In genomic region chr12:108722463-108722862, GRCh38 we compare ENCODE assay signal across 13 cellular contexts. TPM values are rescaled to one million over a fixed set of nuclear protein-coding genes. Genes with fewer than 3 reads are reported as not detected.
DNase-seq lines count a peak whose midpoint lies in the region; ATAC-seq and TF ChIP-seq lines count a peak whose summit lies in the region.
"Had no signal": no experiment of that assay in that cellular context is flagged by ENCODE, and none has a peak within 500 bp of the region (broad histone marks: within the 10 kb centered on the region; RNA-seq: fewer than 3 reads in every experiment).

No MANE protein-coding gene starts in this region.

- no peaks in the 10 kb centered on the region for H3K27me3 Mint-ChIP-seq in activated CD4-positive, alpha-beta T cell treated with anti-CD3 and anti-CD28 coated beads, Interleukin-2, amount 10 ng/mL, durations not matched to agents 24 days and 14 days
- H3K27me3 Mint-ChIP-seq in glutamatergic neuron (ENCODE audit: unreplicated experiment): peaks cover 1% of the 10 kb centered on the region
- H3K27me3 Mint-ChIP-seq: CD4-positive, alpha-beta memory T cell had no signal

- no peaks in the 10 kb centered on the region for H3K36me3 Mint-ChIP-seq in activated CD4-positive, alpha-beta T cell treated with anti-CD3 and anti-CD28 coated beads, Interleukin-2, amount 10 ng/mL, durations not matched to agents 24 days and 14 days (ENCODE audit: low read depth)
- no peaks in the 10 kb centered on the region for H3K36me3 Mint-ChIP-seq in glutamatergic neuron (ENCODE audit: unreplicated experiment)
- H3K36me3 Mint-ChIP-seq: CD4-positive, alpha-beta memory T cell had no signal

- H3K4me1 Mint-ChIP-seq in activated CD4-positive, alpha-beta T cell treated with anti-CD3 and anti-CD28 coated beads, Interleukin-2, amount 10 ng/mL, durations not matched to agents 24 days and 14 days: peaks cover 28% of the 10 kb centered on the region
- H3K4me1 Mint-ChIP-seq in glutamatergic neuron (ENCODE audit: low read depth, unreplicated experiment): peaks cover 45% of the 10 kb centered on the region

- DNase-seq in EH (ENCODE audit: low read depth): peak; percentile 53
- DNase-seq in foreskin keratinocyte: no peak
- no peak for DNase-seq in activated CD4-positive, alpha-beta T cell treated with anti-CD3 and anti-CD28 coated beads, Interleukin-2, amount 10 ng/mL, durations not matched to agents 24 days and 14 days
- DNase-seq in glutamatergic neuron: no peak
- DNase-seq: body of pancreas; CD4-positive, alpha-beta memory T cell; MV-4-11; NCI-H345 had no signal

- H3K27ac Mint-ChIP-seq in activated CD4-positive, alpha-beta T cell treated with anti-CD3 and anti-CD28 coated beads, Interleukin-2, amount 10 ng/mL, durations not matched to agents 24 days and 14 days: no peak overlapping the region
- no peak overlapping the region for H3K27ac Mint-ChIP-seq in glutamatergic neuron (ENCODE audit: unreplicated experiment)

- H3K36me3 ChIP-seq in skeletal muscle tissue (ENCODE audit: control insufficient read depth in 3 of 3, insufficient read depth in 3 of 3, low read length in 3 of 3): peaks cover 0 to under 1% (median 0%) of the 10 kb centered on the region in 3 donors
- H3K36me3 ChIP-seq: HAP-1 had no signal

- no peaks in the 10 kb centered on the region for H3K9me3 ChIP-seq in skeletal muscle tissue (ENCODE audit: control insufficient read depth in 3 of 3, low read length in 3 of 3)
- H3K9me3 ChIP-seq: body of pancreas, HAP-1 had no signal

- H3K9me3 Mint-ChIP-seq in activated CD4-positive, alpha-beta T cell treated with anti-CD3 and anti-CD28 coated beads, Interleukin-2, amount 10 ng/mL, durations not matched to agents 24 days and 14 days: no peaks in the 10 kb centered on the region
- H3K9me3 Mint-ChIP-seq in glutamatergic neuron (ENCODE audit: unreplicated experiment): no peaks in the 10 kb centered on the region
- H3K9me3 Mint-ChIP-seq: CD4-positive, alpha-beta memory T cell had no signal

- ATAC-seq in foreskin keratinocyte: no peak
- no peak for ATAC-seq in GM21515 (IDR thresholded peaks at IDR 0.05; ENCODE audit: unreplicated experiment)
- no peak for ATAC-seq in GM21619 (IDR thresholded peaks at IDR 0.05; ENCODE audit: unreplicated experiment)

- H3K9ac ChIP-seq in skeletal muscle tissue (ENCODE audit: low read depth in 1 of 3, low read length in 3 of 3): peak overlapping the region; percentile 8 to 40 (median 15)

- TF ChIP-seq CTCF in WI38 (IDR thresholded peaks at IDR 0.05; ENCODE audit: low read depth, low read length) (no peak), foreskin keratinocyte (conservative IDR thresholded peaks at IDR 0.05) (no peak), glutamatergic neuron (IDR thresholded peaks at IDR 0.05; ENCODE audit: partially characterized antibody, unreplicated experiment) (no peak)

- intact Hi-C loops in activated CD4-positive, alpha-beta T cell treated with anti-CD3 and anti-CD28 coated beads, Interleukin-2, amount 10 ng/mL, durations not matched to agents 24 days and 14 days (cut with micrococcal nuclease): no loop called here

- H3K27ac ChIP-seq in foreskin keratinocyte (peak overlapping the region; percentile 76), skeletal muscle tissue (ENCODE audit: low read depth, low read length) (peak overlapping the region; percentile 66)

- peaks cover 51% of the 10 kb centered on the region for H3K4me1 ChIP-seq in foreskin keratinocyte
- H3K4me1 ChIP-seq in skeletal muscle tissue (ENCODE audit: control insufficient read depth in 3 of 3, insufficient read depth in 3 of 3, low read length in 3 of 3): peaks cover 46 to 62% (median 47%) of the 10 kb centered on the region in 3 donors

- H3K4me3 ChIP-seq in WI38 (ENCODE audit: low read depth, low read length) (peak overlapping the region; percentile 36), skeletal muscle tissue (ENCODE audit: low read length in 3 of 3) (peak overlapping the region in 2 of 3 donors; percentile 8 to 32)
- H3K4me3 ChIP-seq: body of pancreas, HAP-1 had no signal

- no peak overlapping the region for H3K4me3 Mint-ChIP-seq in activated CD4-positive, alpha-beta T cell treated with anti-CD3 and anti-CD28 coated beads, Interleukin-2, amount 10 ng/mL, durations not matched to agents 24 days and 14 days
- no peak overlapping the region for H3K4me3 Mint-ChIP-seq in glutamatergic neuron (ENCODE audit: unreplicated experiment)
- H3K4me3 Mint-ChIP-seq: CD4-positive, alpha-beta memory T cell had no signal

- H3K27me3 ChIP-seq in foreskin keratinocyte (no peaks in the 10 kb centered on the region), skeletal muscle tissue (ENCODE audit: control insufficient read depth in 3 of 3, insufficient read depth in 3 of 3, low read length in 3 of 3) (no peaks in the 10 kb centered on the region)
- H3K27me3 ChIP-seq: body of pancreas had no signal

RNA-seq across cellular contexts. Expression of gene CORO1C, which starts 8.9 kb away (rescaled TPM):
- total RNA-seq in foreskin keratinocyte: 150 and 182 TPM in 2 replicates
- 54.3 and 72.1 TPM in 2 replicates for polyA plus RNA-seq in foreskin keratinocyte
- total RNA-seq in skeletal muscle tissue: 154 TPM
- 64.6 and 70.1 TPM in 2 replicates for total RNA-seq in activated CD4-positive, alpha-beta T cell treated with anti-CD3 and anti-CD28 coated beads, Interleukin-2, amount 10 ng/mL, durations not matched to agents 24 days and 14 days
- total RNA-seq in glutamatergic neuron (ENCODE audit: unreplicated experiment): 285 TPM
